27 cellular contexts compared by ENCODE assay signal in the genomic region with DNA sequence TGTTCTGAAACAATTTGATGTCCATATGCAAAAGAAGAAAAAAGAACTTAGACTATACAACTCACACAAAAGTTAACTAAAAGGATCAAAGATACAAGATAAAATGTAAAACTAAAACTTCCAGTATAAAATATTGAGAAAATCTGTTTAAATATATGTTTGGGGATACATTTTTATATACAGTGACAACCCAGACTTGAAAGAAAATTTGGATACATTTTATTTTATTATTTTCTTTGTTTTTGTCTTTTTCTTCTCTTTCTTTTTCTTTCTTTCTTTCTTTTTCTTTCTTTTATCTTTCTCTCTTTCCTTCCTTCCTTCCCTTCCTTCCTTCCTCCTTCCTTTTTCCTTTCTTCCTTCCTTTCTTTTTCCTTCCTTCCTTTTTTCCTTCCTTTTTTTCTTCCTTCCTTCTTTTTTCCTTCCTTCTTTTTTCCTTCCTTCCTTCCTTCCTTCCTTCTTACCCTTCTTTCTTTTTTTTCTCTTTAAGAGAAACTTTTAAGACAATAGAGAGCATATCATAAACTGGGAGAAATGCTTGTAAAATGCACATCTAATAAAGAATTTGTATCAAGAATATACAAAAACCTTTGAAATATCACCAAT.
"Had no signal": no experiment of that assay in that cellular context is flagged by ENCODE, and none has a peak within 500 bp of the region (broad histone marks: within the 10 kb centered on the region; RNA-seq: fewer than 3 reads in every experiment).

No MANE protein-coding gene starts in this region.

- H3K4me3 ChIP-seq: colonic mucosa, esophagus squamous epithelium, gastrocnemius medialis, heart left ventricle, hepatocyte, left lung, lower lobe of right lung, mucosa of descending colon had no signal

- H3K9me3 Mint-ChIP-seq: endodermal cell had no signal

- H3K27me3 Mint-ChIP-seq: dendritic cell treated with granulocyte-macrophage colony-stimulating factor and Interleukin-4, amounts not matched to agents 40 ng/mL and 50 ng/mL, for 4 days; effector memory CD8-positive, alpha-beta T cell; naive B cell; naive thymus-derived CD8-positive, alpha-beta T cell had no signal

- H3K4me3 Mint-ChIP-seq: dendritic cell treated with granulocyte-macrophage colony-stimulating factor and Interleukin-4, amounts not matched to agents 40 ng/mL and 50 ng/mL, for 4 days; effector memory CD8-positive, alpha-beta T cell; endodermal cell; immature natural killer cell; mesothelial cell of epicardium; naive B cell; naive thymus-derived CD8-positive, alpha-beta T cell had no signal

- H3K36me3 Mint-ChIP-seq: immature natural killer cell; mesothelial cell of epicardium; naive B cell; naive thymus-derived CD8-positive, alpha-beta T cell had no signal

- FAIRE-seq: endometrium had no signal

- DNase-seq: colonic mucosa; cortex of kidney; effector CD8-positive, alpha-beta T cell; effector memory CD8-positive, alpha-beta T cell; endodermal cell; erythroblast; esophagus squamous epithelium; foreskin fibroblast; gastrocnemius medialis; heart left ventricle; hypothalamus; immature natural killer cell; islet precursor cell; left cardiac atrium; left lung; left ventricle myocardium superior; lower lobe of right lung; mesenchymal stem cell; mucosa of descending colon; naive B cell; naive thymus-derived CD8-positive, alpha-beta T cell had no signal

- H3K4me1 ChIP-seq: colonic mucosa, esophagus squamous epithelium, gastrocnemius medialis, heart left ventricle, left lung, lower lobe of right lung had no signal

- H3K27ac Mint-ChIP-seq: dendritic cell treated with granulocyte-macrophage colony-stimulating factor and Interleukin-4, amounts not matched to agents 40 ng/mL and 50 ng/mL, for 4 days; effector memory CD8-positive, alpha-beta T cell; endodermal cell; immature natural killer cell; mesothelial cell of epicardium; naive thymus-derived CD8-positive, alpha-beta T cell had no signal

- H3K36me3 ChIP-seq: colonic mucosa, esophagus squamous epithelium, gastrocnemius medialis, heart left ventricle, left lung, lower lobe of right lung had no signal

- H3K9me3 ChIP-seq: colonic mucosa, esophagus squamous epithelium, gastrocnemius medialis, left lung, lower lobe of right lung had no signal

- H2AFZ ChIP-seq: hepatocyte had no signal

- H3K4me2 ChIP-seq: hepatocyte had no signal

- H3K27ac ChIP-seq: colonic mucosa, epithelial cell of prostate, esophagus squamous epithelium, gastrocnemius medialis, heart left ventricle, hepatocyte, left lung, lower lobe of right lung had no signal

- H3K79me2 ChIP-seq: hepatocyte had no signal

- H3K27me3 ChIP-seq: colonic mucosa, esophagus squamous epithelium, gastrocnemius medialis, heart left ventricle, hepatocyte, left lung had no signal

- H3K4me1 Mint-ChIP-seq: endodermal cell; immature natural killer cell; naive B cell; naive thymus-derived CD8-positive, alpha-beta T cell had no signal

- ATAC-seq: effector memory CD8-positive, alpha-beta T cell; esophagus mucosa; gastrocnemius medialis; heart left ventricle; left cardiac atrium; left lung; left ventricle myocardium superior; lower lobe of right lung; mucosa of descending colon; naive thymus-derived CD8-positive, alpha-beta T cell had no signal
